ENCODE assay signal across 8 cellular contexts in genomic region chr7:149624006-149624405, GRCh38.
DNase-seq lines count a peak whose midpoint lies in the region; ATAC-seq, FAIRE-seq and TF ChIP-seq lines count a peak whose summit lies in the region.

No MANE protein-coding gene starts in this region.

- no peaks in the 10 kb centered on the region for H3K27me3 ChIP-seq in CD8-positive, alpha-beta T cell (ENCODE audit: insufficient read depth, low read length)
- H3K27me3 ChIP-seq in KMS-11 (ENCODE audit: insufficient read depth, low read depth) (no peaks in the 10 kb centered on the region), endothelial cell of umbilical vein (ENCODE audit: control insufficient read depth in 2 of 2, insufficient read depth in 2 of 2, low read length in 2 of 2) (peaks cover 0 to 7% of the 10 kb centered on the region in 2 experiments), muscle layer of duodenum (ENCODE audit: low read depth, low read length) (no peaks in the 10 kb centered on the region), thoracic aorta (replicated peaks; ENCODE audit: insufficient read depth) (no peaks in the 10 kb centered on the region)

- H3K79me2 ChIP-seq in KMS-11 (ENCODE audit: insufficient read depth, low read depth): peaks cover 34% of the 10 kb centered on the region
- peaks cover 33% of the 10 kb centered on the region for H3K79me2 ChIP-seq in endothelial cell of umbilical vein (ENCODE audit: control insufficient read depth, insufficient read depth, low read length)

- H4K20me1 ChIP-seq in KMS-11 (ENCODE audit: insufficient read depth) (no peaks in the 10 kb centered on the region), endothelial cell of umbilical vein (replicated peaks; ENCODE audit: control insufficient read depth, extremely low read depth, insufficient read depth, low read length) (no peaks in the 10 kb centered on the region)

- intact Hi-C loops in CD8-positive, alpha-beta T cell (cut with DNase I, micrococcal nuclease): loop anchor here (1.0 to 10.0 kb wide), 13 partner anchors 23 to 1431 kb away; partner anchors contain the start of genes CDK5 (in 1 of the 2), SLC4A2 (in 1 of the 2), ZNF212 (in 1 of the 2) and ZNF398 (in 1 of the 2)
- intact Hi-C loops in endothelial cell of umbilical vein (cut with micrococcal nuclease): loop anchor here (1.0 to 10.0 kb wide), 8 partner anchors 91 to 477 kb away; partner anchors contain the start of genes ZNF212, ZNF282, ZNF398 and ZNF746

- H3K27ac ChIP-seq in CD8-positive, alpha-beta T cell (ENCODE audit: low read depth, low read length): peak overlapping the region; percentile 68
- H3K27ac ChIP-seq in KMS-11: peak overlapping the region; percentile 49
- peak overlapping the region; percentile 72 for H3K27ac ChIP-seq in endothelial cell of umbilical vein (ENCODE audit: insufficient read depth, low read depth, low read length)
- H3K27ac ChIP-seq in muscle layer of duodenum (ENCODE audit: low read length): no peak overlapping the region
- peak overlapping the region; percentile 77 to 89 for H3K27ac ChIP-seq in thoracic aorta

- H3K4me2 ChIP-seq in KMS-11 (peak overlapping the region; percentile 51), endothelial cell of umbilical vein (ENCODE audit: insufficient read depth, low read length) (peak overlapping the region; percentile 91)

- H3K4me1 ChIP-seq in CD8-positive, alpha-beta T cell (ENCODE audit: insufficient read depth, low read length): peaks cover 27% of the 10 kb centered on the region
- H3K4me1 ChIP-seq in KMS-11 (ENCODE audit: low read depth, poor library complexity, severe bottlenecking) (peaks cover 37% of the 10 kb centered on the region), endothelial cell of umbilical vein (ENCODE audit: control insufficient read depth, extremely low read depth, insufficient read depth, low read length) (peaks cover 10% of the 10 kb centered on the region), muscle layer of duodenum (ENCODE audit: control insufficient read depth in 1 of 2, insufficient read depth in 2 of 2, low read length in 2 of 2) (peaks cover 6 to 21% of the 10 kb centered on the region in 2 donors), thoracic aorta (ENCODE audit: control insufficient read depth in 1 of 2, low read depth in 2 of 2) (peaks cover 17 to 19% of the 10 kb centered on the region in 2 donors)

- H3K9ac ChIP-seq in KMS-11: peak overlapping the region; percentile 74
- H3K9ac ChIP-seq in endothelial cell of umbilical vein (replicated peaks; ENCODE audit: extremely low read depth, insufficient read depth, low read length): peak overlapping the region; percentile 58

- no peak for TF ChIP-seq POLR2A in endothelial cell of umbilical vein (IDR thresholded peaks at IDR 0.05; ENCODE audit: low read depth, low read length)

- H3K9me3 Mint-ChIP-seq in CD8-positive, alpha-beta T cell: no peaks in the 10 kb centered on the region
- no peaks in the 10 kb centered on the region for H3K9me3 Mint-ChIP-seq in activated CD8-positive, alpha-beta T cell treated with anti-CD3 and anti-CD28 coated beads, Interleukin-2, amount 10 ng/mL, durations not matched to agents 7 days and 5 days (ENCODE audit: insufficient read depth)

- H3K36me3 Mint-ChIP-seq in CD8-positive, alpha-beta T cell: peaks cover 32% of the 10 kb centered on the region
- peaks cover 31% of the 10 kb centered on the region for H3K36me3 Mint-ChIP-seq in activated CD8-positive, alpha-beta T cell treated with anti-CD3 and anti-CD28 coated beads, Interleukin-2, amount 10 ng/mL, durations not matched to agents 7 days and 5 days (ENCODE audit: low read depth)

- H3K27me3 Mint-ChIP-seq in CD8-positive, alpha-beta T cell (ENCODE audit: low read depth): peaks cover 3% of the 10 kb centered on the region
- peaks cover 19% of the 10 kb centered on the region for H3K27me3 Mint-ChIP-seq in activated CD8-positive, alpha-beta T cell treated with anti-CD3 and anti-CD28 coated beads, Interleukin-2, amount 10 ng/mL, durations not matched to agents 7 days and 5 days (ENCODE audit: low read depth)

- BruUV-seq in endothelial cell of umbilical vein (replicated peaks; lab: Mats Ljungman, UMichigan): no TSS peak

- H3K36me3 ChIP-seq in CD8-positive, alpha-beta T cell (ENCODE audit: insufficient read depth, low read length): peaks cover 20% of the 10 kb centered on the region
- H3K36me3 ChIP-seq in KMS-11 (ENCODE audit: insufficient read depth) (peaks cover 4% of the 10 kb centered on the region), endothelial cell of umbilical vein (ENCODE audit: control insufficient read depth in 2 of 2, extremely low read depth in 1 of 2, insufficient read depth in 2 of 2, low read length in 2 of 2) (peaks cover 8 to 16% of the 10 kb centered on the region in 2 experiments), muscle layer of duodenum (ENCODE audit: control insufficient read depth in 1 of 2, insufficient read depth in 2 of 2, low read length in 2 of 2) (peaks cover 14 to 22% of the 10 kb centered on the region in 2 donors), thoracic aorta (peaks cover 21% of the 10 kb centered on the region)

- peak in 6 of 7 experiments; percentile 27 to 69 (median 56) for DNase-seq in CD8-positive, alpha-beta T cell
- DNase-seq in activated CD8-positive, alpha-beta T cell treated with anti-CD3 and anti-CD28 coated beads, Interleukin-2, amount 10 ng/mL, durations not matched to agents 7 days and 5 days: peak; percentile 64
- peak; percentile 38 for DNase-seq in endothelial cell of umbilical vein (ENCODE audit: low read depth, low spot score)
- DNase-seq in thoracic aorta (ENCODE audit: low spot score): no peak

- peaks cover 41% of the 10 kb centered on the region for H3K4me1 Mint-ChIP-seq in CD8-positive, alpha-beta T cell (ENCODE audit: low read depth)
- H3K4me1 Mint-ChIP-seq in activated CD8-positive, alpha-beta T cell treated with anti-CD3 and anti-CD28 coated beads, Interleukin-2, amount 10 ng/mL, durations not matched to agents 7 days and 5 days (ENCODE audit: low read depth): peaks cover 43% of the 10 kb centered on the region

- CTCF ChIA-PET in CD8-positive, alpha-beta T cell (lab: Charles Lee): interaction anchor here (0.9 to 2.1 kb wide), 12 partner anchors 10 to 477 kb away, joined by 3 to 8 read pairs (median 3); partner anchors contain the start of genes ZNF398 and ZNF783
- CTCF ChIA-PET in activated CD8-positive, alpha-beta T cell treated with anti-CD3 and anti-CD28 coated beads, Interleukin-2, amount 10 ng/mL, durations not matched to agents 7 days and 5 days (lab: Charles Lee): interaction anchor here (1.0 to 4.2 kb wide), 16 partner anchors 18 to 362 kb away, joined by 3 to 25 read pairs (median 4); partner anchors contain the start of genes ZNF777 and ZNF783
- CTCF ChIA-PET in endothelial cell of umbilical vein (lab: Charles Lee): interaction anchor here (0.6 to 2.6 kb wide), 16 partner anchors 9 to 429 kb away, joined by 3 to 19 read pairs (median 4); partner anchors contain the start of genes ZNF282, ZNF783 and ZNF862

- peak overlapping the region; percentile 86 for H3K4me3 ChIP-seq in CD8-positive, alpha-beta T cell (ENCODE audit: low read depth, low read length)
- H3K4me3 ChIP-seq in KMS-11 (IDR thresholded peaks at IDR 0.05; ENCODE audit: insufficient read depth, low read depth, low read length) (peak overlapping the region; percentile 36), endothelial cell of umbilical vein (replicated peaks in 1 of 3; ENCODE audit: insufficient read depth in 1 of 3, low read depth in 1 of 3, low read length in 3 of 3) (peak overlapping the region; percentile 76 to 90 (median 89)), muscle layer of duodenum (ENCODE audit: low read depth in 1 of 2, low read length in 2 of 2) (peak overlapping the region; percentile 84 to 88), thoracic aorta (peak overlapping the region; percentile 97)

- dilution Hi-C loops in endothelial cell of umbilical vein (cut with MboI; ENCODE audit: extremely low pct_ligation_motif_present, low sequenced_read_pairs): no loop called here

- H3K4me3 Mint-ChIP-seq in CD8-positive, alpha-beta T cell: peak overlapping the region; percentile 93
- peak overlapping the region; percentile 90 for H3K4me3 Mint-ChIP-seq in activated CD8-positive, alpha-beta T cell treated with anti-CD3 and anti-CD28 coated beads, Interleukin-2, amount 10 ng/mL, durations not matched to agents 7 days and 5 days

- no peak for TF ChIP-seq CTCF in CD8-positive, alpha-beta T cell (IDR thresholded peaks at IDR 0.05)
- no peak for TF ChIP-seq CTCF in KMS-11 (conservative IDR thresholded peaks at IDR 0.05; ENCODE audit: low read depth, low read length)
- TF ChIP-seq CTCF in endothelial cell of umbilical vein (IDR thresholded peaks at IDR 0.05; ENCODE audit: extremely low read depth in 1 of 2, insufficient read depth in 1 of 2, low read depth in 1 of 2, low read length in 2 of 2): no peak
- no peak for TF ChIP-seq CTCF in thoracic aorta (IDR thresholded peaks at IDR 0.05)

- peak overlapping the region; percentile 65 for H3K27ac Mint-ChIP-seq in CD8-positive, alpha-beta T cell
- peak overlapping the region; percentile 80 for H3K27ac Mint-ChIP-seq in activated CD8-positive, alpha-beta T cell treated with anti-CD3 and anti-CD28 coated beads, Interleukin-2, amount 10 ng/mL, durations not matched to agents 7 days and 5 days

- peak overlapping the region; percentile 98; the same call in 1 of the 2 replicates for H2AFZ ChIP-seq in KMS-11 (ENCODE audit: low read depth)
- H2AFZ ChIP-seq in endothelial cell of umbilical vein (ENCODE audit: low read depth, low read length): peak overlapping the region; percentile 75

- H3K9me1 ChIP-seq in endothelial cell of umbilical vein (replicated peaks; ENCODE audit: control insufficient read depth, extremely low read depth, insufficient read depth, low read length): no peaks in the 10 kb centered on the region

- POLR2A ChIA-PET in CD8-positive, alpha-beta T cell (lab: Charles Lee): interaction anchor here (0.9 to 1.3 kb wide), 4 partner anchors 25 to 164 kb away, joined by 3 read pairs; no protein-coding TSS in a partner anchor
- POLR2A ChIA-PET in activated CD8-positive, alpha-beta T cell treated with anti-CD3 and anti-CD28 coated beads, Interleukin-2, amount 10 ng/mL, durations not matched to agents 7 days and 5 days (lab: Charles Lee): interaction anchor here (0.7 to 1.7 kb wide), 4 partner anchors 19 to 164 kb away, joined by 3 to 6 read pairs (median 4); no protein-coding TSS in a partner anchor
- POLR2A ChIA-PET in endothelial cell of umbilical vein (lab: Charles Lee): interaction anchor here (0.5 kb wide), 1 partner anchor 148 kb away, joined by 3 read pairs; no protein-coding TSS in a partner anchor

- no peak for FAIRE-seq in endothelial cell of umbilical vein (lab: Jason Lieb, UNC)

- no peaks in the 10 kb centered on the region for H3K9me3 ChIP-seq in CD8-positive, alpha-beta T cell (ENCODE audit: low read length)
- H3K9me3 ChIP-seq in endothelial cell of umbilical vein (replicated peaks; ENCODE audit: control insufficient read depth, insufficient read depth, low read length) (no peaks in the 10 kb centered on the region), muscle layer of duodenum (ENCODE audit: control insufficient read depth in 1 of 2, low read length in 2 of 2) (no peaks in the 10 kb centered on the region), thoracic aorta (no peaks in the 10 kb centered on the region)

- ATAC-seq in CD8-positive, alpha-beta T cell: peak; percentile 37
- ATAC-seq in GM21447 (IDR thresholded peaks at IDR 0.05; ENCODE audit: unreplicated experiment) (peak; percentile 19), thoracic aorta (ENCODE audit: insufficient number of reproducible peaks, low FRiP score, low read depth) (no peak), GM18519 (IDR thresholded peaks at IDR 0.05; ENCODE audit: low FRiP score, unreplicated experiment) (no peak)
- ATAC-seq in activated CD8-positive, alpha-beta T cell treated with anti-CD3 and anti-CD28 coated beads, Interleukin-2, amount 10 ng/mL, durations not matched to agents 7 days and 5 days: peak; percentile 37

Comparison
In these comparisons a context has a peak if more than half of its experiments do, and no peak if none do; other contexts are left out.
1. ATAC-seq: peak in CD8-positive, alpha-beta T cell (single experiment), GM21447 (single experiment) and activated CD8-positive, alpha-beta T cell treated with anti-CD3 and anti-CD28 coated beads, Interleukin-2, amount 10 ng/mL, durations not matched to agents 7 days and 5 days (single experiment); none in thoracic aorta (single experiment) and GM18519 (single experiment).
2. H3K4me3 ChIP-seq: peak in every context shown above with its lines; median percentile 97 in thoracic aorta; 89 in endothelial cell of umbilical vein; 86 in CD8-positive, alpha-beta T cell; 86 in muscle layer of duodenum; 36 in KMS-11.